2 cellular contexts compared by ENCODE assay signal in the genomic region with DNA sequence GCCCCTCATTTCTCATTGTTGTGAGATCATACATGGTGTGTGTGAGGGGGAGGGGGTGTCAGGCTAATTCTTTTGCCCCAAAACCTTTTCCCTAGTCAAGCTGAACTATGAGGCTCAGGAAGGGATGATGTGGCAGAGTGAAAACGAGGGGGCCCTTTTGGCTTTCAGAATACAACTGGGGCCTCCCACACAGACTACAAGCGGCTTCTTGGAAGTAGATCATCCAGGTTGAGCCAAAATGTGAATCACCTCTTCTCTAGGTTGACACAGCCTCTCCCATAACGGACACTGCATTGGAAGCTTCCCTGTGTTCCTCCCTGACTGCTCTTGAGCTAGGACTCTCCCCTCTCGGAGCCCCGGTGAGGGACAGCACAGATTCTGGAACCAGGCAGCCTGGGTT.
TF ChIP-seq lines count a peak whose summit lies in the region.

No MANE protein-coding gene starts in this region.

TF ChIP-seq in liver, 16 proteins besides CTCF, POLR2A, EP300 and RAD21:
- TF ChIP-seq, protein P1, sequence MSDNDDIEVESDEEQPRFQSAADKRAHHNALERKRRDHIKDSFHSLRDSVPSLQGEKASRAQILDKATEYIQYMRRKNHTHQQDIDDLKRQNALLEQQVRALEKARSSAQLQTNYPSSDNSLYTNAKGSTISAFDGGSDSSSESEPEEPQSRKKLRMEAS (IDR thresholded peaks at IDR 0.05): no peak
- no peak for TF ChIP-seq SP1 (IDR thresholded peaks at IDR 0.05)

TF ChIP-seq in HepG2, 621 proteins besides CTCF, POLR2A, EP300 and RAD21:
- TF ChIP-seq MTF1 (CRISPR knock-in tag; IDR thresholded peaks at IDR 0.05) (no peak), ZNF652 (CRISPR knock-in tag; IDR thresholded peaks at IDR 0.05; ENCODE audit: borderline replicate concordance, low read depth) (no peak)
- TF ChIP-seq, protein P2, sequence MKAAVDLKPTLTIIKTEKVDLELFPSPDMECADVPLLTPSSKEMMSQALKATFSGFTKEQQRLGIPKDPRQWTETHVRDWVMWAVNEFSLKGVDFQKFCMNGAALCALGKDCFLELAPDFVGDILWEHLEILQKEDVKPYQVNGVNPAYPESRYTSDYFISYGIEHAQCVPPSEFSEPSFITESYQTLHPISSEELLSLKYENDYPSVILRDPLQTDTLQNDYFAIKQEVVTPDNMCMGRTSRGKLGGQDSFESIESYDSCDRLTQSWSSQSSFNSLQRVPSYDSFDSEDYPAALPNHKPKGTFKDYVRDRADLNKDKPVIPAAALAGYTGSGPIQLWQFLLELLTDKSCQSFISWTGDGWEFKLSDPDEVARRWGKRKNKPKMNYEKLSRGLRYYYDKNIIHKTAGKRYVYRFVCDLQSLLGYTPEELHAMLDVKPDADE (CRISPR knock-in tag; IDR thresholded peaks at IDR 0.05): no peak
